ENCODE assay signal across 8 cellular contexts in genomic region chr14:103058209-103059055, GRCh38. TPM values are rescaled to one million over a fixed set of nuclear protein-coding genes. Genes with fewer than 3 reads are reported as not detected.
DNase-seq lines count a peak whose midpoint lies in the region; ATAC-seq and TF ChIP-seq lines count a peak whose summit lies in the region.

No MANE protein-coding gene starts in this region.

- H3K27ac ChIP-seq in HUES48 (ENCODE audit: low read depth, low read length) (no peak overlapping the region), muscle layer of colon (ENCODE audit: low read depth, low read length) (peak overlapping the region; percentile 71)

- H3K27me3 ChIP-seq in HUES48 (ENCODE audit: control insufficient read depth, insufficient read depth, low read length) = no peaks in the 10 kb centered on the region; the same call in 1 of the 2 replicates
- H3K27me3 ChIP-seq in muscle layer of colon (ENCODE audit: control insufficient read depth in 1 of 2, insufficient read depth in 2 of 2, low read length in 2 of 2) = no peaks in the 10 kb centered on the region

- POLR2A ChIA-PET in AG04449 (lab: Yijun Ruan, JAX) = no interaction called here

- H3K9ac ChIP-seq in HUES48 (ENCODE audit: low read depth, low read length) (0 out of 2 replicates have a peak overlapping the region, but pooled peaks have one; percentile 35), muscle layer of colon (ENCODE audit: low read length) (peak overlapping the region; percentile 11)

- DNase-seq in AG04449 (ENCODE audit: low read depth, low spot score) (no peak), dermis blood vessel endothelial cell (peak; percentile 45), NCI-H1436 treated with DMSO at 0.1 percent for 48 hours (lab: John Stamatoyannopoulos, UW) (no peak)

- CTCF ChIA-PET in AG04449 (lab: Yijun Ruan, JAX) = interaction anchor here (3.7 kb wide), 1 partner anchor 16 kb away, joined by 15 read pairs; no protein-coding TSS in a partner anchor

- no peak for TF ChIP-seq CTCF in AG04449 (IDR thresholded peaks at IDR 0.05; ENCODE audit: insufficient read depth, low read length, missing control alignments)

- H3K4me3 ChIP-seq in AG04449 (ENCODE audit: low read depth, low read length) (peak overlapping the region; percentile 82), HUES48 (ENCODE audit: low read depth, low read length) (peak overlapping the region; percentile 88), muscle layer of colon (ENCODE audit: low read depth in 1 of 2, low read length in 2 of 2) (peak overlapping the region; percentile 75 to 76)

- no peak for ATAC-seq in HG02938 (IDR thresholded peaks at IDR 0.05; ENCODE audit: unreplicated experiment)
- no peak for ATAC-seq in GM21825 (IDR thresholded peaks at IDR 0.05; ENCODE audit: unreplicated experiment)
- ATAC-seq in HG03045 (IDR thresholded peaks at IDR 0.05; ENCODE audit: unreplicated experiment) = no peak

- H3K36me3 ChIP-seq in HUES48 (ENCODE audit: control insufficient read depth, insufficient read depth, low read length) = no peaks in the 10 kb centered on the region
- no peaks in the 10 kb centered on the region for H3K36me3 ChIP-seq in muscle layer of colon (ENCODE audit: insufficient read depth, low read length)

- H3K9me3 ChIP-seq in HUES48 (ENCODE audit: control insufficient read depth, insufficient read depth, low read length) (no peaks in the 10 kb centered on the region), muscle layer of colon (ENCODE audit: low read length) (no peaks in the 10 kb centered on the region)

- 0 out of 2 replicates have a peak, but pooled peaks cover 7% of the 10 kb centered on the region for H3K4me1 ChIP-seq in HUES48 (ENCODE audit: control insufficient read depth, insufficient read depth, low read length)
- H3K4me1 ChIP-seq in muscle layer of colon (ENCODE audit: insufficient read depth, low read length) = peaks cover 25% of the 10 kb centered on the region

RNA-seq across cellular contexts. Expression of gene CDC42BPB, which starts 1.1 kb away (rescaled TPM):
- 118 and 175 TPM in 2 replicates for total RNA-seq in dermis blood vessel endothelial cell

RNA-seq across cellular contexts. Expression of gene LBHD2, which starts 25.6 kb away (rescaled TPM):
- not detected in 2 replicates for total RNA-seq in dermis blood vessel endothelial cell

RNA-seq across cellular contexts. Expression of gene EXOC3L4, which starts 36.1 kb away (rescaled TPM):
- total RNA-seq in dermis blood vessel endothelial cell = not detected in 2 replicates
